ENCODE assay signal across 1 cellular context in the genomic region with DNA sequence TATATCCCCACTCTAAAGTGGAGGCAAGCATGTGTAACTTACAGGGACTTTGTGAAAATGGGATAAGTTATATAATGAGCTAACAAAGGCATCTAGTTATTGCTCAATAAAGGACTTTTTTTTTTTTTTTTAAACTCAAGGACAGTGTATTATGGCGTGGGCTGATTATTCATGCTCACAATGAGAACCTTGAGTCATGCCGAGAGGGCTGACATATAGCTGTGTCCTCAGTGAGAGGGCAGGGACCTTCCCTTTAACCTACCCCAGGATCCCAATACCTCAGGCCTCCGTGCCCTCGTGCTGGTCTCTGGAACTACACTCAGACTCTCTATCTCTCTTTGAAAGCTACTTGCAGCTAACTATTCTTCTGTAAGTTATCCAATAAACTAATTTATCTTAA.
TF ChIP-seq lines count a peak whose summit lies in the region.

No MANE protein-coding gene starts in this region.

TF ChIP-seq in GM23338, 12 proteins besides CTCF, POLR2A, EP300 and RAD21 (continued from another document):
- TF ChIP-seq REST (IDR thresholded peaks at IDR 0.05; ENCODE audit: unreplicated experiment): no peak
- no peak for TF ChIP-seq POLR2AphosphoS5 (IDR thresholded peaks at IDR 0.05; ENCODE audit: low read depth)
- TF ChIP-seq ETS1 (IDR thresholded peaks at IDR 0.05): no peak
- no peak for TF ChIP-seq NANOG (IDR thresholded peaks at IDR 0.05; ENCODE audit: borderline replicate concordance)
- TF ChIP-seq STAT1 (IDR thresholded peaks at IDR 0.05; ENCODE audit: unreplicated experiment): no peak
- no peak for TF ChIP-seq EZH2 (IDR thresholded peaks at IDR 0.05; ENCODE audit: low read depth, unreplicated experiment)
- TF ChIP-seq CREB1 (CRISPR knock-in tag; IDR thresholded peaks at IDR 0.05; ENCODE audit: low read depth): no peak
